27 cellular contexts compared by ENCODE assay signal in the genomic region with DNA sequence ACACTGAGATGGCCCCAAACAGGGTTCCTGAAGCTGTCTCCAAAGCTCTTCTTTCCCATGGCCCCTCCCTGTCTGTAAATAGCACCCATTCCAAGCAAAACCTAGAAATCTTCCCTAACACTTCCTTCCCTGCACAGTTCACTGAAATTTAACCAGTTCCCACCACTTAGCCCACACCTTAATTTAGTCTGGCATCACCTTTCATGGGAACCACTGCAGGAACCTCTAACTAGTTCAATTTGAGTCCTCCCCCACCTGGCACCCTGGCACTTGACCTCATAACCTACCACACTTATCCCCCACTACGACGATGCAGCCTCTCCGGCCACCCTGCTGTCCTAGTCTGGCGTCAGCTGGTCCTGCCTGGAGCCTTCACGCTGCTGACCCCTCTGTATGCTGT.
"Had no signal": no experiment of that assay in that cellular context is flagged by ENCODE, and none has a peak within 500 bp of the region (broad histone marks: within the 10 kb centered on the region; RNA-seq: fewer than 3 reads in every experiment).

No MANE protein-coding gene starts in this region.

- H3K9me3 ChIP-seq: adrenal gland, body of pancreas, colonic mucosa, esophagus squamous epithelium, gastroesophageal sphincter had no signal

- H3K4me3 ChIP-seq: adrenal gland, body of pancreas, colonic mucosa, esophagus squamous epithelium, gastroesophageal sphincter had no signal

- H3K27ac ChIP-seq: adrenal gland, body of pancreas, colonic mucosa, epithelial cell of prostate, esophagus squamous epithelium, gastroesophageal sphincter had no signal

- H3K27me3 ChIP-seq: adrenal gland, body of pancreas, colonic mucosa, esophagus squamous epithelium, gastroesophageal sphincter had no signal

- ATAC-seq: activated CD4-positive, alpha-beta T cell treated with anti-CD3 and anti-CD28 coated beads for 36 hours; activated CD8-positive, alpha-beta memory T cell treated with anti-CD3 and anti-CD28 coated beads, Interleukin-2, amount 10 ng/mL, durations not matched to agents 7 days and 5 days; activated CD8-positive, alpha-beta T cell treated with anti-CD3 and anti-CD28 coated beads, Interleukin-2, amount 10 ng/mL, durations not matched to agents 7 days and 5 days; activated naive CD8-positive, alpha-beta T cell treated with anti-CD3 and anti-CD28 coated beads, Interleukin-2, amount 50 U/mL, for 24 hours; body of pancreas; gastroesophageal sphincter had no signal

- H3K4me1 ChIP-seq: adrenal gland, colonic mucosa, esophagus squamous epithelium, gastroesophageal sphincter had no signal

- DNase-seq: activated CD4-positive, alpha-beta memory T cell treated with anti-CD3 and anti-CD28 coated beads for 36 hours; activated CD4-positive, alpha-beta T cell treated with anti-CD3 and anti-CD28 coated beads for 36 hours; activated CD4-positive, alpha-beta T cell treated with anti-CD3 and anti-CD28 coated beads, Interleukin-2, amount 10 ng/mL, durations not matched to agents 24 days and 14 days; activated CD4-positive, CD25-positive, alpha-beta regulatory T cell; activated CD4-positive, CD25-positive, alpha-beta regulatory T cell treated with anti-CD3 and anti-CD28 coated beads, Interleukin-2, amount 50 U/mL, for 72 hours; activated CD8-positive, alpha-beta memory T cell treated with anti-CD3 and anti-CD28 coated beads, Interleukin-2, amount 10 ng/mL, durations not matched to agents 7 days and 5 days; activated CD8-positive, alpha-beta memory T cell treated with anti-CD3 and anti-CD28 coated beads, Interleukin-2, amount 50 U/mL, for 4 hours; activated CD8-positive, alpha-beta T cell treated with anti-CD3 and anti-CD28 coated beads, Interleukin-2, amount 10 ng/mL, durations not matched to agents 7 days and 5 days; activated effector memory CD4-positive, alpha-beta T cell treated with anti-CD3 and anti-CD28 coated beads, Interleukin-2, amount 50 U/mL, for 16 hours; activated naive CD4-positive, alpha-beta T cell treated with anti-CD3 and anti-CD28 coated beads for 36 hours; activated naive CD8-positive, alpha-beta T cell treated with anti-CD3 and anti-CD28 coated beads for 36 hours; activated naive CD8-positive, alpha-beta T cell treated with anti-CD3 and anti-CD28 coated beads, Interleukin-2, amount 50 U/mL, for 24 hours; activated T-cell treated with anti-CD3 and anti-CD28 coated beads, Interleukin-2, amount 50 U/mL, for 1 hour; activated T-cell treated with anti-CD3 and anti-CD28 coated beads, Interleukin-2, amount 50 U/mL, for 48 hours; adrenal gland; amygdala; aorta; body of pancreas; caudate nucleus; colonic mucosa; effector CD8-positive, alpha-beta T cell; esophagus squamous epithelium; foreskin melanocyte had no signal

- H3K36me3 ChIP-seq: adrenal gland, colonic mucosa, esophagus squamous epithelium, gastroesophageal sphincter had no signal

- FAIRE-seq: endometrium, endothelial cell of umbilical vein had no signal
